In genomic region chr19:6679139-6679538, GRCh38 we compare ENCODE assay signal across 23 cellular contexts. TPM values are rescaled to one million over a fixed set of nuclear protein-coding genes. Genes with fewer than 3 reads are reported as not detected.
DNase-seq lines count a peak whose midpoint lies in the region; ATAC-seq and TF ChIP-seq lines count a peak whose summit lies in the region.
"Had no signal": no experiment of that assay in that cellular context is flagged by ENCODE, and none has a peak within 500 bp of the region (broad histone marks: within the 10 kb centered on the region; RNA-seq: fewer than 3 reads in every experiment).

No MANE protein-coding gene starts in this region.

- H3K4me1 ChIP-seq in neuronal stem cell (ENCODE audit: control insufficient read depth in 2 of 2, insufficient read depth in 1 of 2, low read depth in 1 of 2, low read length in 2 of 2) (peaks cover 4 to 13% of the 10 kb centered on the region in 2 donors), uterus (no peaks in the 10 kb centered on the region)

- H3K36me3 Mint-ChIP-seq in activated naive CD4-positive, alpha-beta T cell treated with anti-CD3 and anti-CD28 coated beads for 36 hours (ENCODE audit: low read depth) = peaks cover 3% of the 10 kb centered on the region
- H3K36me3 Mint-ChIP-seq in activated T-helper 1 cell treated with anti-CD3 and anti-CD28 coated beads, Interleukin-12 subunit alpha, Interleukin-12 subunit beta, Interleukin-2, Interleukin-4 antibody, amounts not matched to agents 30 ng/mL and 10 ng/mL and 1 ng/mL, durations not matched to agents 14 hours and 24 hours and 36 hours (ENCODE audit: low read depth) = peaks cover 9% of the 10 kb centered on the region
- peaks cover 13% of the 10 kb centered on the region for H3K36me3 Mint-ChIP-seq in activated naive CD8-positive, alpha-beta T cell treated with anti-CD3 and anti-CD28 coated beads, Interleukin-2, amount 50 U/mL, for 24 hours (ENCODE audit: low read depth)
- H3K36me3 Mint-ChIP-seq: CD8-positive, alpha-beta T cell had no signal

- ATAC-seq in activated naive CD8-positive, alpha-beta T cell treated with anti-CD3 and anti-CD28 coated beads, Interleukin-2, amount 50 U/mL, for 24 hours = no peak
- ATAC-seq: GM23338, HCT116 had no signal

- peaks cover 20% of the 10 kb centered on the region for H3K9me3 Mint-ChIP-seq in activated naive CD4-positive, alpha-beta T cell treated with anti-CD3 and anti-CD28 coated beads for 36 hours
- peaks cover 19% of the 10 kb centered on the region for H3K9me3 Mint-ChIP-seq in activated T-helper 1 cell treated with anti-CD3 and anti-CD28 coated beads, Interleukin-12 subunit alpha, Interleukin-12 subunit beta, Interleukin-2, Interleukin-4 antibody, amounts not matched to agents 30 ng/mL and 10 ng/mL and 1 ng/mL, durations not matched to agents 14 hours and 24 hours and 36 hours
- H3K9me3 Mint-ChIP-seq in activated naive CD8-positive, alpha-beta T cell treated with anti-CD3 and anti-CD28 coated beads, Interleukin-2, amount 50 U/mL, for 24 hours = peaks cover 21% of the 10 kb centered on the region
- H3K9me3 Mint-ChIP-seq: CD8-positive, alpha-beta T cell had no signal

- H3K27me3 ChIP-seq in neuronal stem cell (ENCODE audit: control insufficient read depth in 3 of 3, insufficient read depth in 3 of 3, low read depth in 1 of 3, low read length in 3 of 3) = no peaks in the 10 kb centered on the region
- no peaks in the 10 kb centered on the region for H3K27me3 ChIP-seq in uterus
- H3K27me3 ChIP-seq: BLaER1 had no signal

- no peak overlapping the region for H2BK15ac ChIP-seq in neuronal stem cell (ENCODE audit: low read length)

- H3K27ac ChIP-seq in neuronal stem cell (replicated peaks; ENCODE audit: low read length) (no peak overlapping the region), uterus (no peak overlapping the region)
- H3K27ac ChIP-seq: BLaER1 had no signal

- no peak for TF ChIP-seq CTCF in uterus (IDR thresholded peaks at IDR 0.05)

- CTCF ChIA-PET in activated naive CD4-positive, alpha-beta T cell treated with anti-CD3 and anti-CD28 coated beads for 36 hours (lab: Charles Lee) = no interaction called here

- H3K79me1 ChIP-seq in neuronal stem cell (ENCODE audit: low read depth, low read length) = no peaks in the 10 kb centered on the region

- H3K9ac ChIP-seq in neuronal stem cell (ENCODE audit: low read depth, low read length, poor library complexity) = no peak overlapping the region
- H3K9ac ChIP-seq: BLaER1 had no signal

- H3K4me3 ChIP-seq in neuronal stem cell (ENCODE audit: low read length in 2 of 2) (peak overlapping the region in 1 of 2 donors; percentile 15), uterus (no peak overlapping the region)
- H3K4me3 ChIP-seq: BLaER1, GM12878, GM23338 had no signal

- H3K18ac ChIP-seq in neuronal stem cell (ENCODE audit: low read length) = peak overlapping the region; percentile 35

- H3K9me3 ChIP-seq in neuronal stem cell (replicated peaks in 1 of 2; ENCODE audit: control insufficient read depth in 2 of 2, insufficient read depth in 1 of 2, low read depth in 1 of 2, low read length in 2 of 2) (peaks cover 0 to 4% of the 10 kb centered on the region in 2 donors), uterus (no peaks in the 10 kb centered on the region)
- H3K9me3 ChIP-seq: BLaER1 had no signal

- no peak overlapping the region for H2BK5ac ChIP-seq in neuronal stem cell (ENCODE audit: low read length)

- no peaks in the 10 kb centered on the region for H3K27me3 Mint-ChIP-seq in activated naive CD4-positive, alpha-beta T cell treated with anti-CD3 and anti-CD28 coated beads for 36 hours (ENCODE audit: low read depth)
- H3K27me3 Mint-ChIP-seq in activated T-helper 1 cell treated with anti-CD3 and anti-CD28 coated beads, Interleukin-12 subunit alpha, Interleukin-12 subunit beta, Interleukin-2, Interleukin-4 antibody, amounts not matched to agents 30 ng/mL and 10 ng/mL and 1 ng/mL, durations not matched to agents 14 hours and 24 hours and 36 hours (ENCODE audit: insufficient read depth) = peaks cover 9% of the 10 kb centered on the region
- peaks cover 11% of the 10 kb centered on the region for H3K27me3 Mint-ChIP-seq in activated naive CD8-positive, alpha-beta T cell treated with anti-CD3 and anti-CD28 coated beads, Interleukin-2, amount 50 U/mL, for 24 hours

- H3K36me3 ChIP-seq in neuronal stem cell (replicated peaks in 1 of 2; ENCODE audit: control insufficient read depth in 2 of 2, insufficient read depth in 2 of 2, low read length in 2 of 2) (no peaks in the 10 kb centered on the region), uterus (no peaks in the 10 kb centered on the region)
- H3K36me3 ChIP-seq: BLaER1 had no signal

- H4K8ac ChIP-seq in neuronal stem cell (ENCODE audit: low read depth, low read length) = no peak overlapping the region

- intact Hi-C loops in activated naive CD4-positive, alpha-beta T cell treated with anti-CD3 and anti-CD28 coated beads for 36 hours (cut with micrococcal nuclease) = loop anchor here (2.0 to 5.0 kb wide), 2 partner anchors 122 to 213 kb away; no protein-coding TSS in a partner anchor
- intact Hi-C loops in activated T-helper 1 cell treated with anti-CD3 and anti-CD28 coated beads, Interleukin-12 subunit alpha, Interleukin-12 subunit beta, Interleukin-2, Interleukin-4 antibody, amounts not matched to agents 30 ng/mL and 10 ng/mL and 1 ng/mL, durations not matched to agents 14 hours and 24 hours and 36 hours (cut with micrococcal nuclease) = loop anchor here (2.0 to 5.0 kb wide), 3 partner anchors 184 to 642 kb away; no protein-coding TSS in a partner anchor
- intact Hi-C loops in uterus (cut with DNase I; ENCODE audit: low total_unique reads) = no loop called here

- H2AFZ ChIP-seq in neuronal stem cell (ENCODE audit: low read length) = no peak overlapping the region
- H2AFZ ChIP-seq: GM23338 had no signal

- peaks cover 49% of the 10 kb centered on the region for H3K4me1 Mint-ChIP-seq in activated naive CD4-positive, alpha-beta T cell treated with anti-CD3 and anti-CD28 coated beads for 36 hours (ENCODE audit: low read depth)
- peaks cover 57% of the 10 kb centered on the region for H3K4me1 Mint-ChIP-seq in activated T-helper 1 cell treated with anti-CD3 and anti-CD28 coated beads, Interleukin-12 subunit alpha, Interleukin-12 subunit beta, Interleukin-2, Interleukin-4 antibody, amounts not matched to agents 30 ng/mL and 10 ng/mL and 1 ng/mL, durations not matched to agents 14 hours and 24 hours and 36 hours (ENCODE audit: low read depth)
- H3K4me1 Mint-ChIP-seq in activated naive CD8-positive, alpha-beta T cell treated with anti-CD3 and anti-CD28 coated beads, Interleukin-2, amount 50 U/mL, for 24 hours = peaks cover 68% of the 10 kb centered on the region
- H3K4me1 Mint-ChIP-seq: GM23338 had no signal

- WGBS in neuronal stem cell (ENCODE audit: extremely low coverage in 2 of 2, insufficient read length in 2 of 2, insufficient replicate concordance in 1 of 2), 2 donors = no CpG with 5 or more reads among the region's 8 CpGs

- H3K4ac ChIP-seq in neuronal stem cell (ENCODE audit: low read length) = no peak overlapping the region

- TF ChIP-seq POLR2A in uterus (IDR thresholded peaks at IDR 0.05) = no peak

- no peak overlapping the region for H2BK120ac ChIP-seq in neuronal stem cell (ENCODE audit: low read depth, low read length)

- no peak overlapping the region for H3K14ac ChIP-seq in neuronal stem cell (ENCODE audit: low read length)

- H2BK12ac ChIP-seq in neuronal stem cell (ENCODE audit: low read length) = no peak overlapping the region

- no peak overlapping the region for H3K4me2 ChIP-seq in neuronal stem cell (ENCODE audit: insufficient read depth, low read length, poor library complexity, severe bottlenecking)
- H3K4me2 ChIP-seq: BLaER1, GM23338 had no signal

- peak overlapping the region; percentile 64 for H3K27ac Mint-ChIP-seq in activated naive CD4-positive, alpha-beta T cell treated with anti-CD3 and anti-CD28 coated beads for 36 hours
- H3K27ac Mint-ChIP-seq in activated T-helper 1 cell treated with anti-CD3 and anti-CD28 coated beads, Interleukin-12 subunit alpha, Interleukin-12 subunit beta, Interleukin-2, Interleukin-4 antibody, amounts not matched to agents 30 ng/mL and 10 ng/mL and 1 ng/mL, durations not matched to agents 14 hours and 24 hours and 36 hours = peak overlapping the region; percentile 81
- H3K27ac Mint-ChIP-seq in activated naive CD8-positive, alpha-beta T cell treated with anti-CD3 and anti-CD28 coated beads, Interleukin-2, amount 50 U/mL, for 24 hours = peak overlapping the region; percentile 94
- H3K27ac Mint-ChIP-seq: CD8-positive, alpha-beta T cell; GM23338 had no signal

- no peak overlapping the region for H2AK5ac ChIP-seq in neuronal stem cell (ENCODE audit: low read depth, low read length)

- H4K91ac ChIP-seq in neuronal stem cell (ENCODE audit: low read depth, low read length, poor library complexity) = no peak overlapping the region

- no peak overlapping the region for H3K23ac ChIP-seq in neuronal stem cell (ENCODE audit: low read depth, low read length, poor library complexity)

- H3K4me3 Mint-ChIP-seq in activated naive CD4-positive, alpha-beta T cell treated with anti-CD3 and anti-CD28 coated beads for 36 hours = no peak overlapping the region
- H3K4me3 Mint-ChIP-seq in activated T-helper 1 cell treated with anti-CD3 and anti-CD28 coated beads, Interleukin-12 subunit alpha, Interleukin-12 subunit beta, Interleukin-2, Interleukin-4 antibody, amounts not matched to agents 30 ng/mL and 10 ng/mL and 1 ng/mL, durations not matched to agents 14 hours and 24 hours and 36 hours = no peak overlapping the region
- peak overlapping the region; percentile 64 for H3K4me3 Mint-ChIP-seq in activated naive CD8-positive, alpha-beta T cell treated with anti-CD3 and anti-CD28 coated beads, Interleukin-2, amount 50 U/mL, for 24 hours
- H3K4me3 Mint-ChIP-seq: CD8-positive, alpha-beta T cell; GM23338 had no signal

- DNase-seq in activated naive CD4-positive, alpha-beta T cell treated with anti-CD3 and anti-CD28 coated beads for 36 hours = no peak
- no peak for DNase-seq in activated naive CD4-positive, alpha-beta T cell treated with Interleukin-2 at 50 U/mL for 16 hours
- DNase-seq in activated T-helper 1 cell treated with anti-CD3 and anti-CD28 coated beads, Interleukin-12 subunit alpha, Interleukin-12 subunit beta, Interleukin-2, Interleukin-4 antibody, amounts not matched to agents 30 ng/mL and 10 ng/mL and 1 ng/mL, durations not matched to agents 14 hours and 24 hours and 36 hours (ENCODE audit: low spot score) = no peak
- DNase-seq in activated naive CD8-positive, alpha-beta T cell treated with anti-CD3 and anti-CD28 coated beads, Interleukin-2, amount 50 U/mL, for 24 hours = no peak
- DNase-seq in neuronal stem cell (ENCODE audit: low spot score) = no peak
- DNase-seq in HUDEP-2 (lab: John Stamatoyannopoulos, UW; ENCODE audit: unreplicated experiment in 76 of 76) = no peak
- DNase-seq in NCI-H1048 (lab: John Stamatoyannopoulos, UW) = no peak
- DNase-seq in uterus = no peak
- DNase-seq: CD8-positive, alpha-beta T cell; DMS53; KBM-7; NCI-H1105 treated with DMSO at 0.1 percent for 48 hours; NCI-H1694; NCI-H510A; NCI-H748 treated with DMSO at 0.1 percent for 48 hours; SHP77 had no signal

RNA-seq across cellular contexts. Expression of gene TNFSF14, which starts 9.2 kb away (rescaled TPM):
- total RNA-seq in activated naive CD4-positive, alpha-beta T cell treated with anti-CD3 and anti-CD28 coated beads for 36 hours = 10 to 100 TPM; 13.1 to 14.5 TPM
- total RNA-seq in activated T-helper 1 cell treated with anti-CD3 and anti-CD28 coated beads, Interleukin-12 subunit alpha, Interleukin-12 subunit beta, Interleukin-2, Interleukin-4 antibody, amounts not matched to agents 30 ng/mL and 10 ng/mL and 1 ng/mL, durations not matched to agents 14 hours and 24 hours and 36 hours = 155 TPM in 2 replicates
- polyA plus RNA-seq in neuronal stem cell (2013, experiment 1 of 2) = not detected
- polyA plus RNA-seq in neuronal stem cell (2013, experiment 2 of 2) = under 0.01 TPM
- 1 to 10 TPM in 1 of 4 donors, under 1 TPM in 2, not detected in 1; 0.28 to 3.1 (median 0.59) TPM for total RNA-seq in uterus
- total RNA-seq: A673, GM23338, OCI-LY7, RPMI7951 had no signal
- polyA plus RNA-seq: GM23338 had no signal

RNA-seq across cellular contexts. Expression of gene C3, which starts 41.3 kb away (rescaled TPM):
- total RNA-seq in activated naive CD4-positive, alpha-beta T cell treated with anti-CD3 and anti-CD28 coated beads for 36 hours = under 1 TPM; 0.81 to 0.94 TPM
- 6.1 and 7.2 TPM in 2 replicates for total RNA-seq in activated T-helper 1 cell treated with anti-CD3 and anti-CD28 coated beads, Interleukin-12 subunit alpha, Interleukin-12 subunit beta, Interleukin-2, Interleukin-4 antibody, amounts not matched to agents 30 ng/mL and 10 ng/mL and 1 ng/mL, durations not matched to agents 14 hours and 24 hours and 36 hours
- polyA plus RNA-seq in neuronal stem cell (2013, experiment 1 of 2) = 0.21 TPM
- polyA plus RNA-seq in neuronal stem cell (2013, experiment 2 of 2) = 0.64 TPM
- total RNA-seq in uterus = 1,000 to 10,000 TPM in 1 of 4 donors, 100 to 1,000 TPM in 2, 10 to 100 TPM in 1; 45.4 to 1,093 (median 422) TPM
- total RNA-seq: CD8-positive, alpha-beta T cell had no signal

RNA-seq across cellular contexts. Expression of gene GPR108, which starts 58.2 kb away (rescaled TPM):
- total RNA-seq in activated naive CD4-positive, alpha-beta T cell treated with anti-CD3 and anti-CD28 coated beads for 36 hours = 10 to 100 TPM; 54.0 to 59.9 TPM
- 106 and 108 TPM in 2 replicates for total RNA-seq in activated T-helper 1 cell treated with anti-CD3 and anti-CD28 coated beads, Interleukin-12 subunit alpha, Interleukin-12 subunit beta, Interleukin-2, Interleukin-4 antibody, amounts not matched to agents 30 ng/mL and 10 ng/mL and 1 ng/mL, durations not matched to agents 14 hours and 24 hours and 36 hours
- 54.3 TPM for polyA plus RNA-seq in neuronal stem cell (2013, experiment 1 of 2)
- polyA plus RNA-seq in neuronal stem cell (2013, experiment 2 of 2) = 53.1 TPM
- 100 to 1,000 TPM in 2 of 4 donors, 10 to 100 TPM in 2; 38.6 to 147 (median 111) TPM for total RNA-seq in uterus

Comparison
In these comparisons a context has a peak if more than half of its experiments do, and no peak if none do; other contexts are left out.
1. RNA of gene TNFSF14, which starts 9.2 kb away (total RNA-seq): 155 TPM in activated T-helper 1 cell treated with anti-CD3 and anti-CD28 coated beads, Interleukin-12 subunit alpha, Interleukin-12 subunit beta, Interleukin-2, Interleukin-4 antibody, amounts not matched to agents 30 ng/mL and 10 ng/mL and 1 ng/mL, durations not matched to agents 14 hours and 24 hours and 36 hours; 13.1 to 14.5 TPM in activated naive CD4-positive, alpha-beta T cell treated with anti-CD3 and anti-CD28 coated beads for 36 hours and 0.28 to 3.1 TPM in uterus; every median in the first group is over 10 times any median in the second.
2. Peak in every context shown above with its lines, with median percentiles within 50 percentile points of each other: H3K27ac Mint-ChIP-seq.